11 cellular contexts compared by ENCODE assay signal in the genomic region with DNA sequence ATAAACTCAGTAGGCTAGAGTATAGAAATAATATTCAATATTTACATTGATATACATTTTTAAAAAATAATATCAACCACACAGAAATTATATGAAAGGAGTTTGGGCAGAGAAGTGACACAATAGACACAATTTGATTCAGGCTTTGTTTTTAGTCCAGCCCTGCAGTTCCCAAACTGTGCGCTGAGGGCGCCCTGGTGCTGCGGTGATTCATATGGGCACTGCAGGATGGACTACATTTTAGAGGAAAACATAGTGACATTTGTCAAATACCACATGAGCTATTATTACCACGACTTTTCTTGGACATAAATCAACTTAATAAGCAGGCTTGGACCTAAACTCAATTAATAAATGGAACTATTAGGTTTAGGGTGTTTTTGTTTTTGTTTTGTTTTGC.
A peak's percentile ranks its signal among the peaks of the same experiment; 100 is the strongest.
DNase-seq lines count a peak whose midpoint lies in the region; ATAC-seq, FAIRE-seq and TF ChIP-seq lines count a peak whose summit lies in the region.
"Had no signal": no experiment of that assay in that cellular context is flagged by ENCODE, and none has a peak within 500 bp of the region (broad histone marks: within the 10 kb centered on the region; RNA-seq: fewer than 3 reads in every experiment).

No MANE protein-coding gene starts in this region.

- H3K4me3 Mint-ChIP-seq in astrocyte (ENCODE audit: unreplicated experiment) = no peak overlapping the region

- H3K36me3 Mint-ChIP-seq in astrocyte (ENCODE audit: low read depth, unreplicated experiment) = no peaks in the 10 kb centered on the region

- H3K4me1 ChIP-seq in astrocyte (ENCODE audit: insufficient read depth, low read length) (no peaks in the 10 kb centered on the region), liver (ENCODE audit: control insufficient read depth in 4 of 4, insufficient read depth in 4 of 4, low read length in 3 of 4) (no peaks in the 10 kb centered on the region)
- H3K4me1 ChIP-seq: gastrocnemius medialis had no signal

- H4K20me1 ChIP-seq in astrocyte (ENCODE audit: insufficient read depth, low read length) = no peaks in the 10 kb centered on the region

- H3K27ac ChIP-seq in HL-60 (replicated peaks) (no peak overlapping the region), astrocyte (ENCODE audit: low read depth, low read length) (no peak overlapping the region), liver (ENCODE audit: low read depth in 1 of 2, low read length in 2 of 2) (no peak overlapping the region), RWPE1 (no peak overlapping the region)
- H3K27ac ChIP-seq: gastrocnemius medialis had no signal

- TF ChIP-seq CTCF in HL-60 (IDR thresholded peaks at IDR 0.05; ENCODE audit: insufficient read depth, low read length) (peak; percentile 34), astrocyte (IDR thresholded peaks at IDR 0.05; ENCODE audit: insufficient read depth, low read depth, low read length) (peak; percentile 23), liver (IDR thresholded peaks at IDR 0.05; ENCODE audit: low read depth, low read length, missing input control) (peak; percentile 15), RWPE1 (conservative IDR thresholded peaks at IDR 0.05; ENCODE audit: low read depth) (no peak)

- intact Hi-C loops in left colon (cut with DNase I, micrococcal nuclease) = no loop called here

- no peak overlapping the region for H3K27ac Mint-ChIP-seq in astrocyte (ENCODE audit: unreplicated experiment)

- peaks cover 5% of the 10 kb centered on the region for H3K9me3 Mint-ChIP-seq in astrocyte (ENCODE audit: unreplicated experiment)

- H3K27me3 ChIP-seq in HL-60 (ENCODE audit: insufficient read depth, poor library complexity, severe bottlenecking) (no peaks in the 10 kb centered on the region), astrocyte (ENCODE audit: insufficient read depth, low read length) (no peaks in the 10 kb centered on the region), liver (ENCODE audit: control insufficient read depth in 4 of 4, insufficient read depth in 4 of 4, low read length in 3 of 4) (peaks cover 0 to 2% (median 0%) of the 10 kb centered on the region in 4 donors)
- H3K27me3 ChIP-seq: gastrocnemius medialis had no signal

- H3K9ac ChIP-seq in astrocyte (ENCODE audit: low read length) (no peak overlapping the region), liver (ENCODE audit: low read depth in 1 of 2, low read length in 2 of 2) (no peak overlapping the region)

- H3K4me3 ChIP-seq in HL-60 (replicated peaks; ENCODE audit: insufficient read depth, low read length) (no peak overlapping the region), astrocyte (ENCODE audit: insufficient read depth, low read depth, low read length) (no peak overlapping the region), liver (ENCODE audit: low read depth in 1 of 3, low read length in 3 of 3) (no peak overlapping the region)
- H3K4me3 ChIP-seq: gastrocnemius medialis had no signal

- POLR2A ChIA-PET in RWPE1 (lab: Yijun Ruan, JAX; ENCODE audit: low non-redundant PET) = no interaction called here

- H3K36me3 ChIP-seq in astrocyte (ENCODE audit: insufficient read depth, low read length) = no peaks in the 10 kb centered on the region
- H3K36me3 ChIP-seq in liver (ENCODE audit: control insufficient read depth in 4 of 4, insufficient read depth in 3 of 4, low read depth in 1 of 4, low read length in 3 of 4) = no peaks in the 10 kb centered on the region
- H3K36me3 ChIP-seq: gastrocnemius medialis had no signal

- H3K27me3 Mint-ChIP-seq in astrocyte (ENCODE audit: low read depth, unreplicated experiment) = no peaks in the 10 kb centered on the region

- H3K4me1 Mint-ChIP-seq in astrocyte (ENCODE audit: low read depth, unreplicated experiment) = peaks cover 7% of the 10 kb centered on the region

- TF ChIP-seq RAD21 in liver (IDR thresholded peaks at IDR 0.05) = peak; percentile 21 to 36

- no peaks in the 10 kb centered on the region for H3K9me3 ChIP-seq in astrocyte (ENCODE audit: insufficient read depth, low read depth, low read length)
- H3K9me3 ChIP-seq in liver (ENCODE audit: control insufficient read depth in 4 of 4, low read length in 3 of 4) = no peaks in the 10 kb centered on the region
- H3K9me3 ChIP-seq: gastrocnemius medialis had no signal

- no peaks in the 10 kb centered on the region for H3K79me2 ChIP-seq in astrocyte (ENCODE audit: insufficient read depth, low read length)

- CTCF ChIA-PET in RWPE1 (lab: Yijun Ruan, JAX) = no interaction called here

- H3K4me2 ChIP-seq in astrocyte (ENCODE audit: low read length) = no peak overlapping the region

- FAIRE-seq in astrocyte (lab: Jason Lieb, UNC) (no peak), RCC 7860 (lab: Jason Lieb, UNC) (no peak)

- ATAC-seq in left colon = no peak
- ATAC-seq: gastrocnemius medialis had no signal

- 51% methylated on average over 4 of the region's 4 CpGs for WGBS in liver

- DNase-seq in DMS 273 treated with DMSO at 0.1 percent for 48 hours (lab: John Stamatoyannopoulos, UW) (peak; percentile 10), HL-60 (ENCODE audit: low read depth in 1 of 2, low spot score in 1 of 2) (peak in 1 of 2 experiments; percentile 2), astrocyte (ENCODE audit: low read depth) (no peak), RCC 7860 (ENCODE audit: low spot score) (no peak), RWPE1 (ENCODE audit: low spot score) (no peak), HCEC 1CT (no peak), left colon (no peak)
- DNase-seq: anterior cingulate cortex, gastrocnemius medialis, NCI-H1092 had no signal

- H2AFZ ChIP-seq in astrocyte (ENCODE audit: low read depth, low read length) = no peak overlapping the region

TF ChIP-seq in liver, 16 proteins besides CTCF, POLR2A, EP300 and RAD21:
- TF ChIP-seq SP1 (IDR thresholded peaks at IDR 0.05) (no peak), NR2F2 (IDR thresholded peaks at IDR 0.05) (no peak), JUND (IDR thresholded peaks at IDR 0.05) (no peak), YY1 (IDR thresholded peaks at IDR 0.05) (no peak), GABPA (IDR thresholded peaks at IDR 0.05 in 1 of 2, conservative IDR thresholded peaks at IDR 0.05 in 1 of 2) (no peak), EGR1 (IDR thresholded peaks at IDR 0.05; ENCODE audit: low read depth in 2 of 2) (no peak), HNF4A (conservative IDR thresholded peaks at IDR 0.05) (no peak), RXRA (IDR thresholded peaks at IDR 0.05) (no peak), FOXA2 (IDR thresholded peaks at IDR 0.05) (no peak)
- TF ChIP-seq, protein P1, sequence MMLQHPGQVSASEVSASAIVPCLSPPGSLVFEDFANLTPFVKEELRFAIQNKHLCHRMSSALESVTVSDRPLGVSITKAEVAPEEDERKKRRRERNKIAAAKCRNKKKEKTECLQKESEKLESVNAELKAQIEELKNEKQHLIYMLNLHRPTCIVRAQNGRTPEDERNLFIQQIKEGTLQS (IDR thresholded peaks at IDR 0.05) = no peak
- TF ChIP-seq, protein P2, sequence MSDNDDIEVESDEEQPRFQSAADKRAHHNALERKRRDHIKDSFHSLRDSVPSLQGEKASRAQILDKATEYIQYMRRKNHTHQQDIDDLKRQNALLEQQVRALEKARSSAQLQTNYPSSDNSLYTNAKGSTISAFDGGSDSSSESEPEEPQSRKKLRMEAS (IDR thresholded peaks at IDR 0.05) = no peak
